19 cellular contexts compared by ENCODE assay signal in genomic region chr2:10495311-10495987, GRCh38. TPM values are rescaled to one million over a fixed set of nuclear protein-coding genes. Genes with fewer than 3 reads are reported as not detected.
DNase-seq lines count a peak whose midpoint lies in the region; ATAC-seq and TF ChIP-seq lines count a peak whose summit lies in the region.
"Had no signal": no experiment of that assay in that cellular context is flagged by ENCODE, and none has a peak within 500 bp of the region (broad histone marks: within the 10 kb centered on the region; RNA-seq: fewer than 3 reads in every experiment).

No MANE protein-coding gene starts in this region.

- ATAC-seq in activated CD8-positive, alpha-beta memory T cell treated with anti-CD3 and anti-CD28 coated beads, Interleukin-2, amount 10 ng/mL, durations not matched to agents 7 days and 5 days: no peak
- ATAC-seq in naive thymus-derived CD8-positive, alpha-beta T cell: no peak
- ATAC-seq: activated T-cell treated with anti-CD3 and anti-CD28 coated beads, Interleukin-2, amount 50 U/mL, for 4 hours; heart left ventricle; natural killer cell treated with Interleukin-12 subunit alpha and Interleukin-12 subunit beta and Interleukin-15 and Interleukin-18, amount 100 ng/mL, for 72 hours had no signal

- no peaks in the 10 kb centered on the region for H3K36me3 ChIP-seq in Caco-2 (ENCODE audit: control insufficient read depth, insufficient read depth, low read length)
- H3K36me3 ChIP-seq: heart left ventricle, SJCRH30, transverse colon had no signal

- H3K27ac Mint-ChIP-seq in Caco-2 (ENCODE audit: unreplicated experiment): peak overlapping the region; percentile 9
- H3K27ac Mint-ChIP-seq in activated CD8-positive, alpha-beta memory T cell treated with anti-CD3 and anti-CD28 coated beads, Interleukin-2, amount 10 ng/mL, durations not matched to agents 7 days and 5 days: no peak overlapping the region
- H3K27ac Mint-ChIP-seq in naive thymus-derived CD8-positive, alpha-beta T cell: peak overlapping the region; percentile 26 to 94 (median 76)
- H3K27ac Mint-ChIP-seq: H9; natural killer cell treated with Interleukin-12 subunit alpha and Interleukin-12 subunit beta and Interleukin-15 and Interleukin-18, amount 100 ng/mL, for 72 hours had no signal

- no peaks in the 10 kb centered on the region for H3K27me3 ChIP-seq in Caco-2 (replicated peaks; ENCODE audit: control insufficient read depth, insufficient read depth, low read length)

- H3K9me3 Mint-ChIP-seq in Caco-2 (ENCODE audit: unreplicated experiment): no peaks in the 10 kb centered on the region
- H3K9me3 Mint-ChIP-seq in activated CD8-positive, alpha-beta memory T cell treated with anti-CD3 and anti-CD28 coated beads, Interleukin-2, amount 10 ng/mL, durations not matched to agents 7 days and 5 days (ENCODE audit: low read depth): no peaks in the 10 kb centered on the region
- peaks cover 0 to 14% (median 6%) of the 10 kb centered on the region in 9 donors for H3K9me3 Mint-ChIP-seq in naive thymus-derived CD8-positive, alpha-beta T cell
- H3K9me3 Mint-ChIP-seq: natural killer cell treated with Interleukin-12 subunit alpha and Interleukin-12 subunit beta and Interleukin-15 and Interleukin-18, amount 100 ng/mL, for 72 hours had no signal

- no peak overlapping the region for H3K4me3 ChIP-seq in Caco-2 (ENCODE audit: low read depth, low read length)
- H3K4me3 ChIP-seq: heart left ventricle, SJCRH30, transverse colon had no signal

- in situ Hi-C loops in KBM-7 (cut with MboI; ENCODE audit: low pct_unique_long_range_greater_than_20kb, low sequenced_read_pairs): no loop called here

- H3K27me3 Mint-ChIP-seq in Caco-2 (ENCODE audit: insufficient read depth, unreplicated experiment): no peaks in the 10 kb centered on the region
- H3K27me3 Mint-ChIP-seq in activated CD8-positive, alpha-beta memory T cell treated with anti-CD3 and anti-CD28 coated beads, Interleukin-2, amount 10 ng/mL, durations not matched to agents 7 days and 5 days: peaks cover 37% of the 10 kb centered on the region
- peaks cover 2 to 13% (median 9%) of the 10 kb centered on the region in 5 donors for H3K27me3 Mint-ChIP-seq in naive thymus-derived CD8-positive, alpha-beta T cell

- CTCF ChIA-PET in Caco-2 (lab: Charles Lee): interaction anchor here (0.9 kb wide), 1 partner anchor 43 kb away, joined by 6 read pairs; no protein-coding TSS in a partner anchor
- CTCF ChIA-PET in activated CD8-positive, alpha-beta memory T cell treated with anti-CD3 and anti-CD28 coated beads, Interleukin-2, amount 10 ng/mL, durations not matched to agents 7 days and 5 days (lab: Charles Lee): no interaction called here

- H3K4me1 ChIP-seq in Caco-2: peaks cover 20% of the 10 kb centered on the region

- POLR2A ChIA-PET in Caco-2 (lab: Charles Lee): no interaction called here
- POLR2A ChIA-PET in naive thymus-derived CD8-positive, alpha-beta T cell (lab: Charles Lee): interaction anchor here (0.8 to 3.6 kb wide), 2 partner anchors 9 to 46 kb away, joined by 4 to 26 read pairs; partner anchors contain the start of gene ODC1

- intact Hi-C loops in Caco-2 (cut with micrococcal nuclease; ENCODE audit: unreplicated experiment): no loop called here

- no TSS peak for BruUV-seq in Caco-2 (replicated peaks; lab: Mats Ljungman, UMichigan)

- TF ChIP-seq CTCF in Caco-2 (IDR thresholded peaks at IDR 0.05; ENCODE audit: insufficient read depth in 1 of 2, low read depth in 1 of 2, low read length in 1 of 2, severe bottlenecking in 1 of 2, unreplicated experiment in 1 of 2): no peak

- peaks cover 10% of the 10 kb centered on the region; the same call in 1 of the 2 replicates for H3K9me3 ChIP-seq in Caco-2
- H3K9me3 ChIP-seq: SJCRH30, transverse colon had no signal

- no peaks in the 10 kb centered on the region for H3K36me3 Mint-ChIP-seq in Caco-2 (ENCODE audit: insufficient read depth, unreplicated experiment)
- peaks cover 2% of the 10 kb centered on the region for H3K36me3 Mint-ChIP-seq in activated CD8-positive, alpha-beta memory T cell treated with anti-CD3 and anti-CD28 coated beads, Interleukin-2, amount 10 ng/mL, durations not matched to agents 7 days and 5 days
- peaks cover 0 to 9% (median 3%) of the 10 kb centered on the region in 3 donors for H3K36me3 Mint-ChIP-seq in naive thymus-derived CD8-positive, alpha-beta T cell
- H3K36me3 Mint-ChIP-seq: natural killer cell treated with Interleukin-12 subunit alpha and Interleukin-12 subunit beta and Interleukin-15 and Interleukin-18, amount 100 ng/mL, for 72 hours had no signal

- H3K4me1 Mint-ChIP-seq in Caco-2 (ENCODE audit: low read depth, unreplicated experiment): peaks cover 22% of the 10 kb centered on the region
- peaks cover 23% of the 10 kb centered on the region for H3K4me1 Mint-ChIP-seq in activated CD8-positive, alpha-beta memory T cell treated with anti-CD3 and anti-CD28 coated beads, Interleukin-2, amount 10 ng/mL, durations not matched to agents 7 days and 5 days
- peaks cover 1 to 36% (median 26%) of the 10 kb centered on the region in 4 donors for H3K4me1 Mint-ChIP-seq in naive thymus-derived CD8-positive, alpha-beta T cell

- DNase-seq in NCI-H748 (lab: John Stamatoyannopoulos, UW; ENCODE audit: unreplicated experiment) (peak; percentile 13), NCI-H748 treated with DMSO at 0.1 percent for 48 hours (lab: John Stamatoyannopoulos, UW) (no peak), Caco-2 (no peak), NCI-H524 (lab: John Stamatoyannopoulos, UW) (no peak), KBM-7 (no peak), HK-2 (ENCODE audit: unreplicated experiment) (no peak)
- DNase-seq in activated CD8-positive, alpha-beta memory T cell treated with anti-CD3 and anti-CD28 coated beads, Interleukin-2, amount 10 ng/mL, durations not matched to agents 7 days and 5 days: peak; percentile 36
- DNase-seq in naive thymus-derived CD8-positive, alpha-beta T cell: peak in 2 of 10 donors; percentile 3 to 9
- DNase-seq: activated T-cell treated with anti-CD3 and anti-CD28 coated beads, Interleukin-2, amount 50 U/mL, for 4 hours; C1 segment of cervical spinal cord; caudate nucleus; effector CD8-positive, alpha-beta T cell; H9; NCI-H1436 treated with DMSO at 0.1 percent for 48 hours; SJCRH30; stimulated activated naive CD4-positive, alpha-beta T cell; transverse colon had no signal

- no peak overlapping the region for H3K4me3 Mint-ChIP-seq in Caco-2 (ENCODE audit: unreplicated experiment)
- H3K4me3 Mint-ChIP-seq in activated CD8-positive, alpha-beta memory T cell treated with anti-CD3 and anti-CD28 coated beads, Interleukin-2, amount 10 ng/mL, durations not matched to agents 7 days and 5 days: no peak overlapping the region
- H3K4me3 Mint-ChIP-seq in naive thymus-derived CD8-positive, alpha-beta T cell: peak overlapping the region in 4 of 10 donors; percentile 18 to 42 (median 34)
- H3K4me3 Mint-ChIP-seq: activated T-cell treated with anti-CD3 and anti-CD28 coated beads, Interleukin-2, amount 50 U/mL, for 4 hours; H9; natural killer cell treated with Interleukin-12 subunit alpha and Interleukin-12 subunit beta and Interleukin-15 and Interleukin-18, amount 100 ng/mL, for 72 hours had no signal

RNA-seq across cellular contexts. Expression of gene ODC1, which starts 47.3 kb away (rescaled TPM):
- total RNA-seq in Caco-2 (2022): 277 and 285 TPM in 2 replicates
- total RNA-seq in activated CD8-positive, alpha-beta memory T cell treated with anti-CD3 and anti-CD28 coated beads, Interleukin-2, amount 10 ng/mL, durations not matched to agents 7 days and 5 days: 10 to 100 TPM; 64.8 to 80.3 TPM
- total RNA-seq in naive thymus-derived CD8-positive, alpha-beta T cell: 10 to 100 TPM; 49.2 to 57.1 TPM
- polyA plus RNA-seq in naive thymus-derived CD8-positive, alpha-beta T cell: 10 to 100 TPM; 44.5 to 70.7 (median 60.9) TPM

Comparison
In these comparisons a context has a peak if more than half of its experiments do, and no peak if none do; other contexts are left out.
1. DNase-seq: peak in NCI-H748 (single experiment) and activated CD8-positive, alpha-beta memory T cell treated with anti-CD3 and anti-CD28 coated beads, Interleukin-2, amount 10 ng/mL, durations not matched to agents 7 days and 5 days (single experiment); none in NCI-H748 treated with DMSO at 0.1 percent for 48 hours (single experiment), Caco-2 (0 of 2), NCI-H524 (0 of 2), KBM-7 (single experiment) and HK-2 (single experiment).